8 cellular contexts compared by ENCODE assay signal in the genomic region with DNA sequence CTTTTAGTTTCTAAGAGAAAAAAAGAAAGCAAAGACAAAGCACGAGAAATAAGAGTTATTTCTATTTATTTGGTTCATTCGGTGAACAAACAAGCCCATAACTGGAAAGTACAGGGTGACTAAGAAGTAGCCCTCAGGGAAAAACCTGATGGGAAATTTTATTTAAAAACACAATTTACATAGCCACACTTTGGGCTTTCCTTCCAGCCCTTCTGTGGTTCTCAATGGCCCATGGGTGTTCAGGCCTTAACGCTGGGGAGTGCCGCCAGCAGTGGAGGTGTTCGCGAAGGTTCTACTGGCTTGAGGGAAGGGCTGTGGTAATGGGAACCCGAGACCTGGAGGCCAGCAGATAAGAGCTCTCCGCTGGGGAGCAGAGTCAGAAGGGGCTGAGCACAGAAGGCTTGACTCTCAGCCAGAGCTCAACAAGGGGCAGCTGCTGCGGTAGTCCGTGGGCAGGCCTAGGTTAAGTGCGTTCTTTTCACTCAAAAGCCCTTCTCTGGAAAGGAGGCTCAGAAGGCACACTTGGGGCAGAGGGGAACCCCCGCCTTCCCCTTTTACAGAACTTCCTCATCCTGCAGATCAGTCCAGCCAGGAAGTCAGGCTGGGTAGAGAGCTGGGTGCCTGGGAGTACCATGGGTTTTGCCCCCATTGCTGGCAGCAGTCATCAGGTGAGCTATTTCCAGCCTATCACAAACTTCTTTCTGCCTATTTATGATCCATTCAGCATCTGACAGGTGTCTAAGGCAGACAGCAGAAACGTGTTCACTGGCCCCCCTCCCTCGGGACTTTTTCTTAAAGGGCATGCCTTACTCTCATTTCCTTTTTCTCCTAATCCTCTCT. TPM values are rescaled to one million over a fixed set of nuclear protein-coding genes. Genes with fewer than 3 reads are reported as not detected.
DNase-seq lines count a peak whose midpoint lies in the region; ATAC-seq lines count a peak whose summit lies in the region.

No MANE protein-coding gene starts in this region.

- CTCF ChIA-PET in activated CD4-positive, alpha-beta T cell treated with anti-CD3 and anti-CD28 coated beads, Interleukin-2, amount 10 ng/mL, durations not matched to agents 7 days and 5 days (lab: Charles Lee): no interaction called here

- H3K27me3 Mint-ChIP-seq in activated CD4-positive, alpha-beta T cell treated with anti-CD3 and anti-CD28 coated beads, Interleukin-2, amount 10 ng/mL, durations not matched to agents 7 days and 5 days: peaks cover 17% of the 10 kb centered on the region
- no peaks in the 10 kb centered on the region for H3K27me3 Mint-ChIP-seq in activated naive CD4-positive, alpha-beta T cell treated with anti-CD3 and anti-CD28 coated beads, Interleukin-2, amount 50 U/mL, for 24 hours

- H3K9me3 Mint-ChIP-seq in activated CD4-positive, alpha-beta T cell treated with anti-CD3 and anti-CD28 coated beads, Interleukin-2, amount 10 ng/mL, durations not matched to agents 7 days and 5 days: peaks cover 9% of the 10 kb centered on the region
- H3K9me3 Mint-ChIP-seq in activated naive CD4-positive, alpha-beta T cell treated with anti-CD3 and anti-CD28 coated beads, Interleukin-2, amount 50 U/mL, for 24 hours: no peaks in the 10 kb centered on the region

- no peak overlapping the region for H3K27ac Mint-ChIP-seq in activated CD4-positive, alpha-beta T cell treated with anti-CD3 and anti-CD28 coated beads, Interleukin-2, amount 10 ng/mL, durations not matched to agents 7 days and 5 days
- H3K27ac Mint-ChIP-seq in activated naive CD4-positive, alpha-beta T cell treated with anti-CD3 and anti-CD28 coated beads, Interleukin-2, amount 50 U/mL, for 24 hours: peak overlapping the region; percentile 62

- DNase-seq in activated CD4-positive, alpha-beta T cell treated with anti-CD3 and anti-CD28 coated beads for 48 hours: peak; percentile 39
- DNase-seq in activated CD4-positive, alpha-beta T cell treated with anti-CD3 and anti-CD28 coated beads, Interleukin-2, amount 10 ng/mL, durations not matched to agents 7 days and 5 days: no peak
- DNase-seq in NCI-H2029 treated with DMSO at 0.1 percent for 48 hours (lab: John Stamatoyannopoulos, UW) (peak; percentile 93), ureter (ENCODE audit: low spot score) (no peak), COLO668 (lab: John Stamatoyannopoulos, UW; ENCODE audit: unreplicated experiment) (no peak)
- peak; percentile 24 for DNase-seq in stimulated activated CD4-positive, alpha-beta T cell treated with anti-CD3 and anti-CD28 coated beads, Interleukin-4, amount 100 ng/mL, for 1 hour

- H3K4me1 Mint-ChIP-seq in activated CD4-positive, alpha-beta T cell treated with anti-CD3 and anti-CD28 coated beads, Interleukin-2, amount 10 ng/mL, durations not matched to agents 7 days and 5 days: peaks cover 28% of the 10 kb centered on the region
- H3K4me1 Mint-ChIP-seq in activated naive CD4-positive, alpha-beta T cell treated with anti-CD3 and anti-CD28 coated beads, Interleukin-2, amount 50 U/mL, for 24 hours: peaks cover 34% of the 10 kb centered on the region

- H3K36me3 Mint-ChIP-seq in activated CD4-positive, alpha-beta T cell treated with anti-CD3 and anti-CD28 coated beads, Interleukin-2, amount 10 ng/mL, durations not matched to agents 7 days and 5 days (ENCODE audit: low read depth): peaks cover 6% of the 10 kb centered on the region
- H3K36me3 Mint-ChIP-seq in activated naive CD4-positive, alpha-beta T cell treated with anti-CD3 and anti-CD28 coated beads, Interleukin-2, amount 50 U/mL, for 24 hours: no peaks in the 10 kb centered on the region

- ATAC-seq in HG02623 (IDR thresholded peaks at IDR 0.05; ENCODE audit: unreplicated experiment): peak; percentile 49

- POLR2A ChIA-PET in activated CD4-positive, alpha-beta T cell treated with anti-CD3 and anti-CD28 coated beads, Interleukin-2, amount 10 ng/mL, durations not matched to agents 7 days and 5 days (lab: Charles Lee): no interaction called here

- no peak overlapping the region for H3K4me3 Mint-ChIP-seq in activated CD4-positive, alpha-beta T cell treated with anti-CD3 and anti-CD28 coated beads, Interleukin-2, amount 10 ng/mL, durations not matched to agents 7 days and 5 days
- peak overlapping the region; percentile 33 for H3K4me3 Mint-ChIP-seq in activated naive CD4-positive, alpha-beta T cell treated with anti-CD3 and anti-CD28 coated beads, Interleukin-2, amount 50 U/mL, for 24 hours

RNA-seq across cellular contexts. Expression of gene CD83, which starts 8.8 kb away (rescaled TPM):
- total RNA-seq in activated CD4-positive, alpha-beta T cell treated with anti-CD3 and anti-CD28 coated beads, Interleukin-2, amount 10 ng/mL, durations not matched to agents 7 days and 5 days: 10 to 100 TPM in 1 of 2 experiments, 1 to 10 TPM in 1; 8.7 to 10.3 TPM
- total RNA-seq in ureter: 2.1 TPM

Comparison
In these comparisons a context has a peak if more than half of its experiments do, and no peak if none do; other contexts are left out.
1. DNase-seq: peak in activated CD4-positive, alpha-beta T cell treated with anti-CD3 and anti-CD28 coated beads for 48 hours (single experiment), NCI-H2029 treated with DMSO at 0.1 percent for 48 hours (single experiment) and stimulated activated CD4-positive, alpha-beta T cell treated with anti-CD3 and anti-CD28 coated beads, Interleukin-4, amount 100 ng/mL, for 1 hour (single experiment); none in activated CD4-positive, alpha-beta T cell treated with anti-CD3 and anti-CD28 coated beads, Interleukin-2, amount 10 ng/mL, durations not matched to agents 7 days and 5 days (single experiment), ureter (single experiment) and COLO668 (single experiment).